In the genomic region with DNA sequence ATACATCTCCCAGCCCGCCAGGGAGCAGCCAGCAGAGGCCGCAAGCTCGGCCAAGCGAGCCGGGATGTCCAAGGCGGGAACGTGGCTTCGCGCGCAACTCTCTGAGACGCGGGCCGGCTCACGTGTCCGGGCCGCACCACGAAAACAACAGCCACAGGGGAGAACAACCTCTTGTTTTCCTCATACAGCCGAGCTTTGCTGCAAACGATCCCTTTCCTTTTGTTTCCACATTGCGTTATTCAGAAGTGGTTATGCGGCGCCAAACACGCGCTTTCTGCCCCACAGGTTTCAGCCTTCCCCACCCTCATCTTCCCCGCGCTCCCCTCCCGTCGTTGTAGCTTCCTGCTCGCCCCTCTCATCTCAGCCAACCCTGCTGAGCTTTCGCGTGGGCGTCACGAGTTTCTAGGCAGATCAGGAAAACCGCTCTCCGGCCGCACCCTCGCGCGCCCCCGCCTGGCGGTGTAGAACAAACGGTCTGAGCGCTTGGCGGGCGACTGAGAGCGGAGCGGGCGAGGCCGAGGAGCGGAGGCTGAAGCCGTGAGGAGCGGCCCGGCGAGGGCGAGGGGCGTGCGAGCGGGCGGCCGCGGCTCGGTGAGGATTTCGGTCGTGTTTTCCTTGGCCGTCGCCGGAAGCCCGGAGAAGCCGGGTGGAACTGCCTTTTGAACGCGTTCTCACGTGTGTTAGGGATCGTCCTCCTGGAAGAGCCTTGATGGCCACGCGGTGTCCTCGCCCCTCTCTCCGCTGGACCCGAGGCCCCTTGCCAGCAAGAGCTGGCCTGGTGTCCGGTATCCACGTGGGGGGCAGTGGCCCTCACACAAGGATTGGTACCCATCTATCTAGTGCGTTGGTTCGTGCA, we compare ENCODE assay signal across 8 cellular contexts. TPM values are rescaled to one million over a fixed set of nuclear protein-coding genes. Genes with fewer than 3 reads are reported as not detected.
A peak's percentile ranks its signal among the peaks of the same experiment; 100 is the strongest.
DNase-seq lines count a peak whose midpoint lies in the region; ATAC-seq, FAIRE-seq and TF ChIP-seq lines count a peak whose summit lies in the region.

No MANE protein-coding gene starts in this region.

- H3K27me3 ChIP-seq in OCI-LY1 (ENCODE audit: insufficient read depth, low read length) = 0 out of 2 replicates have a peak, but pooled peaks cover 7% of the 10 kb centered on the region

- H3K27ac Mint-ChIP-seq in natural killer cell = peak overlapping the region; percentile 88 to 90
- peak overlapping the region; percentile 94 for H3K27ac Mint-ChIP-seq in stimulated activated memory B cell treated with anti-CD40 and anti-IgM and Interleukin-4, amounts not matched to agents 10 μg/mL and 1 μg/mL and 100 μg/mL, for 72 hours

- peak overlapping the region; percentile 61 for H3K4me2 ChIP-seq in OCI-LY1 (ENCODE audit: low read length)

- no peak for TF ChIP-seq POLR2A in GM12891 (IDR thresholded peaks at IDR 0.05; ENCODE audit: low read depth, low read length)

- peak; percentile 87 for ATAC-seq in HG02852 (IDR thresholded peaks at IDR 0.05; ENCODE audit: unreplicated experiment)
- ATAC-seq in natural killer cell = peak; percentile 95 to 98 (median 97)
- peak; percentile 95 for ATAC-seq in stimulated activated memory B cell treated with anti-CD40 and anti-IgM and Interleukin-4, amounts not matched to agents 10 μg/mL and 1 μg/mL and 100 μg/mL, for 72 hours

- H3K9me2 ChIP-seq in OCI-LY1 (ENCODE audit: low read depth, low read length) = no peaks in the 10 kb centered on the region

- H3K79me2 ChIP-seq in OCI-LY1 (ENCODE audit: insufficient read depth, low read length) = no peaks in the 10 kb centered on the region

- no peak overlapping the region for H3K9ac ChIP-seq in OCI-LY1 (ENCODE audit: low read length)

- H3K36me3 Mint-ChIP-seq in natural killer cell = no peaks in the 10 kb centered on the region
- H3K36me3 Mint-ChIP-seq in stimulated activated memory B cell treated with anti-CD40 and anti-IgM and Interleukin-4, amounts not matched to agents 10 μg/mL and 1 μg/mL and 100 μg/mL, for 72 hours = no peaks in the 10 kb centered on the region

- intact Hi-C loops in natural killer cell (cut with micrococcal nuclease) = no loop called here

- peak overlapping the region; percentile 81 for H3K4me3 Mint-ChIP-seq in natural killer cell
- peak overlapping the region; percentile 84 for H3K4me3 Mint-ChIP-seq in stimulated activated memory B cell treated with anti-CD40 and anti-IgM and Interleukin-4, amounts not matched to agents 10 μg/mL and 1 μg/mL and 100 μg/mL, for 72 hours

- no peaks in the 10 kb centered on the region; the same call in 1 of the 2 replicates for H3K36me3 ChIP-seq in OCI-LY1 (ENCODE audit: insufficient read depth, low read length)

- H3K4me1 ChIP-seq in OCI-LY1 (ENCODE audit: insufficient read depth, low read length, severe bottlenecking) = peaks cover 9% of the 10 kb centered on the region

- 0 out of 2 replicates have a peak, but pooled peaks cover under 1% of the 10 kb centered on the region for H3F3A ChIP-seq in OCI-LY1 (ENCODE audit: insufficient read depth, low read length)

- TF ChIP-seq CTCF in OCI-LY1 (IDR thresholded peaks at IDR 0.05; ENCODE audit: low read length) (peak; percentile 60), natural killer cell (IDR thresholded peaks at IDR 0.05) (peak; percentile 82)

- H3K4me3 ChIP-seq in OCI-LY1 (ENCODE audit: low read depth, low read length, poor library complexity, severe bottlenecking) = peak overlapping the region; percentile 32

- no peaks in the 10 kb centered on the region for H3K9me3 ChIP-seq in OCI-LY1 (ENCODE audit: low read length)

- no peak overlapping the region for H3K27ac ChIP-seq in OCI-LY1 (ENCODE audit: low read depth, low read length, poor library complexity, severe bottlenecking)

- DNase-seq in GM12891 (ENCODE audit: insufficient read length, low spot score) = peak; percentile 97
- DNase-seq in activated T-helper 1 cell treated with anti-CD3 and anti-CD28 coated beads, Interleukin-2, amount 50 U/mL, for 16 hours (ENCODE audit: low read depth in 1 of 2, low spot score in 1 of 2) = peak; percentile 93
- peak; percentile 82 for DNase-seq in fibroblast of peridontal ligament (ENCODE audit: extremely low read depth)
- DNase-seq in natural killer cell = peak; percentile 96
- no peak for DNase-seq in NCI-H1436 treated with DMSO at 0.1 percent for 48 hours (lab: John Stamatoyannopoulos, UW)

- H2AFZ ChIP-seq in OCI-LY1 (ENCODE audit: low read length) = peak overlapping the region; percentile 81

- no peaks in the 10 kb centered on the region for H3K9me3 Mint-ChIP-seq in natural killer cell
- peaks cover 8% of the 10 kb centered on the region for H3K9me3 Mint-ChIP-seq in stimulated activated memory B cell treated with anti-CD40 and anti-IgM and Interleukin-4, amounts not matched to agents 10 μg/mL and 1 μg/mL and 100 μg/mL, for 72 hours

- peaks cover 20 to 21% of the 10 kb centered on the region in 2 donors for H3K4me1 Mint-ChIP-seq in natural killer cell
- peaks cover 20% of the 10 kb centered on the region for H3K4me1 Mint-ChIP-seq in stimulated activated memory B cell treated with anti-CD40 and anti-IgM and Interleukin-4, amounts not matched to agents 10 μg/mL and 1 μg/mL and 100 μg/mL, for 72 hours

- FAIRE-seq in GM12891 (lab: Jason Lieb, UNC) = peak; percentile 91

- H4K20me1 ChIP-seq in OCI-LY1 (ENCODE audit: insufficient read depth, low read length) = no peaks in the 10 kb centered on the region

- no peaks in the 10 kb centered on the region for H3K27me3 Mint-ChIP-seq in natural killer cell (ENCODE audit: low read depth in 2 of 2)
- H3K27me3 Mint-ChIP-seq in stimulated activated memory B cell treated with anti-CD40 and anti-IgM and Interleukin-4, amounts not matched to agents 10 μg/mL and 1 μg/mL and 100 μg/mL, for 72 hours = no peaks in the 10 kb centered on the region

TF ChIP-seq in GM12891, 5 proteins besides CTCF, POLR2A, EP300 and RAD21:
- TF ChIP-seq PAX5 (IDR thresholded peaks at IDR 0.05; ENCODE audit: insufficient read depth, low read length, severe bottlenecking) (peak; percentile 59), POU2F2 (IDR thresholded peaks at IDR 0.05; ENCODE audit: low read depth, low read length) (peak; percentile 74; the same call in 1 of the 2 replicates), TAF1 (IDR thresholded peaks at IDR 0.05; ENCODE audit: low read depth, low read length) (no peak)

RNA-seq across cellular contexts. Expression of a gene that starts 6.6 kb away (rescaled TPM):
- polyA plus RNA-seq in GM12891 (2012; ENCODE audit: low read depth, missing spikeins) = 56.0 TPM
- total RNA-seq in natural killer cell = 100 to 1,000 TPM; 131 to 162 (median 139) TPM

RNA-seq across cellular contexts. Expression of a gene that starts 21.6 kb away (rescaled TPM):
- polyA plus RNA-seq in GM12891 (2012; ENCODE audit: low read depth, missing spikeins) = 27.1 TPM
- total RNA-seq in natural killer cell = 10 to 100 TPM; 35.2 to 53.5 (median 51.6) TPM

RNA-seq across cellular contexts. Expression of a gene that starts 21.8 kb away (rescaled TPM):
- 125 TPM for polyA plus RNA-seq in GM12891 (2012; ENCODE audit: low read depth, missing spikeins)
- total RNA-seq in natural killer cell = 100 to 1,000 TPM in 2 of 3 donors, 10 to 100 TPM in 1; 91.3 to 114 (median 100) TPM

RNA-seq across cellular contexts. Expression of a gene that starts 24.4 kb away (rescaled TPM):
- not detected for polyA plus RNA-seq in GM12891 (2012; ENCODE audit: low read depth, missing spikeins)
- total RNA-seq in natural killer cell = not detected

RNA-seq across cellular contexts. Expression of a gene that starts 32.7 kb away (rescaled TPM):
- polyA plus RNA-seq in GM12891 (2012; ENCODE audit: low read depth, missing spikeins) = not detected
- not detected for total RNA-seq in natural killer cell
